Comparison of ENCODE assay signal across 1 cellular context in the genomic region with DNA sequence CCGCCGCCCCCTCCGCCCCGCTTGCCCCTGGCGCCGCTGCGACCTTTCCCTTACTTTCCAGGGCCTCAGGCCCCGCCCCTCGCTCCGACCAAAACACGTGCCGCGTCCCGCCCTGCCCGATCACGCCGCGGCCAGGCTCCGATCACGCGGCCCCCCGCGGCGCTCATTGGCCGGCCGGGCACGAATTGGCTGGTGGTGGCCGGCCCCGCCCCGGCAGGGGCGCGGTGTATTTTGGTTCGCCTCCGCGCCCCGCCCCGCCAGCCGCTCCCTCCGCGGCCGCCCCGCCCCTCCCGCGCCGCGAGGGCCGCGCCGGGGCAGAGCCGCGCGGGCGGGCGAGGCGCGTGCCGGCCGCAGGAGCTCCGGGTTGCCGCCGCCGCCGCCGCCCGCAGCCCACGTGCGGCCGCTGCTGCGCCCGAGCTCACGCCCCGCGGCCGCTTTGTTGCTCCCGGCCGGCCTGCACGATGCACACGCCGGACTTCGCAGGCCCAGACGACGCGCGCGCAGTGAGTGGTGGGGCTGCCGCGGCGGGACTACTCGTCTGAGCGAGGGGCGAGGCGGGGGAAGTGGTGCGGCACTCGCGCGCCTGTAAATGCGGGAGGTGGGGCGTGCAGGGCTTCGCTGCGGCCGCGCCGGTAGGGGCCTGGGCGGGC.
A peak's percentile ranks its signal among the peaks of the same experiment; 100 is the strongest.
TF ChIP-seq lines count a peak whose summit lies in the region.

TSS of gene KLF11 (plus strand) at position 295 of the 650 bp plus-strand sequence. CDS start at position 462, 167 bp downstream.

TF ChIP-seq in HepG2, 621 proteins besides CTCF, POLR2A, EP300 and RAD21 (continued from another document):
- TF ChIP-seq MXD4 (CRISPR knock-in tag; IDR thresholded peaks at IDR 0.05) (peak; percentile 82; the same call in 1 of the 2 replicates), SP2 (CRISPR knock-in tag; IDR thresholded peaks at IDR 0.05) (peak; percentile 63), ZNF83 (CRISPR knock-in tag; IDR thresholded peaks at IDR 0.05; ENCODE audit: borderline replicate concordance) (peak; percentile 92; the same call in 1 of the 2 replicates), PLRG1 (conservative IDR thresholded peaks at IDR 0.05) (no peak), ZSCAN21 (CRISPR knock-in tag; IDR thresholded peaks at IDR 0.05; ENCODE audit: borderline replicate concordance) (peak; percentile 93), HOXA9 (CRISPR knock-in tag; IDR thresholded peaks at IDR 0.05; ENCODE audit: borderline replicate concordance) (peak; percentile 93; the same call in 1 of the 2 replicates), HNF4G (IDR thresholded peaks at IDR 0.05; ENCODE audit: borderline replicate concordance, low read depth, low read length) (no peak), HNF4G (CRISPR knock-in tag; IDR thresholded peaks at IDR 0.05; ENCODE audit: borderline replicate concordance, low read depth) (peak; percentile 31; the same call in 1 of the 2 replicates), AGO1 (IDR thresholded peaks at IDR 0.05; ENCODE audit: low read depth, low read length, poor library complexity, severe bottlenecking) (no peak), GABPA (IDR thresholded peaks at IDR 0.05; ENCODE audit: low read depth, low read length) (no peak), GABPA (CRISPR knock-in tag; IDR thresholded peaks at IDR 0.05; ENCODE audit: low read depth) (no peak), AHR (CRISPR knock-in tag; IDR thresholded peaks at IDR 0.05) (no peak), PTBP1 (IDR thresholded peaks at IDR 0.05; ENCODE audit: low read depth, low read length, poor library complexity, severe bottlenecking) (no peak), MAZ (IDR thresholded peaks at IDR 0.05; ENCODE audit: borderline replicate concordance, low read depth, low read length) (peak; percentile 22; the same call in 1 of the 2 replicates), MAZ (CRISPR knock-in tag; IDR thresholded peaks at IDR 0.05; ENCODE audit: low read depth) (no peak; the same call in none of the 2 replicates), AGO2 (optimal IDR thresholded peaks at IDR 0.05; ENCODE audit: low read depth, low read length) (no peak), KLF15 (CRISPR knock-in tag; IDR thresholded peaks at IDR 0.05; ENCODE audit: borderline replicate concordance) (peak; percentile 98; the same call in 1 of the 2 replicates), MXI1 (IDR thresholded peaks at IDR 0.05; ENCODE audit: borderline replicate concordance, low read depth, low read length) (peak; percentile 36; the same call in 1 of the 3 replicates), ZHX1 (CRISPR knock-in tag; IDR thresholded peaks at IDR 0.05; ENCODE audit: low read depth) (no peak), FOXO1 (CRISPR knock-in tag; IDR thresholded peaks at IDR 0.05) (peak; percentile 86), NCOA1 (CRISPR knock-in tag; IDR thresholded peaks at IDR 0.05) (no peak), ZNF776 (CRISPR knock-in tag; IDR thresholded peaks at IDR 0.05) (peak; percentile 98), TGIF2 (CRISPR knock-in tag; IDR thresholded peaks at IDR 0.05) (peak; percentile 84), SRY (CRISPR knock-in tag; IDR thresholded peaks at IDR 0.05) (peak; percentile 98), MEIS2 (CRISPR knock-in tag; IDR thresholded peaks at IDR 0.05) (peak; percentile 97), ZNF451 (CRISPR knock-in tag; IDR thresholded peaks at IDR 0.05) (0 out of 2 replicates have a peak, but pooled peaks have one; percentile 79), RNF219 (CRISPR knock-in tag; IDR thresholded peaks at IDR 0.05) (no peak), ETV6 (CRISPR knock-in tag; conservative IDR thresholded peaks at IDR 0.05) (peak; percentile 97), ZBTB20 (CRISPR knock-in tag; IDR thresholded peaks at IDR 0.05; ENCODE audit: borderline replicate concordance, low read depth) (peak; percentile 83), MAFG (CRISPR knock-in tag; IDR thresholded peaks at IDR 0.05) (no peak), ZFP82 (CRISPR knock-in tag; IDR thresholded peaks at IDR 0.05; ENCODE audit: borderline replicate concordance) (peak; percentile 89; the same call in 1 of the 2 replicates), NR1H2 (CRISPR knock-in tag; IDR thresholded peaks at IDR 0.05; ENCODE audit: borderline replicate concordance, low read depth) (peak; percentile 96), HDAC1 (CRISPR knock-in tag; IDR thresholded peaks at IDR 0.05) (peak; percentile 70), ZNF749 (CRISPR knock-in tag; IDR thresholded peaks at IDR 0.05; ENCODE audit: borderline replicate concordance) (peak; percentile 94), ATF7-NPFF (CRISPR knock-in tag; IDR thresholded peaks at IDR 0.05; ENCODE audit: low read depth) (peak; percentile 99), SUZ12 (IDR thresholded peaks at IDR 0.05; ENCODE audit: low read depth, low read length) (no peak), FOSL1 (CRISPR knock-in tag; IDR thresholded peaks at IDR 0.05; ENCODE audit: borderline replicate concordance) (peak; percentile 38; the same call in 1 of the 2 replicates), MTF1 (CRISPR knock-in tag; IDR thresholded peaks at IDR 0.05) (peak; percentile 95), FOXJ3 (CRISPR knock-in tag; IDR thresholded peaks at IDR 0.05; ENCODE audit: borderline replicate concordance) (no peak), TCF12 (IDR thresholded peaks at IDR 0.05) (no peak), TCF12 (CRISPR knock-in tag; IDR thresholded peaks at IDR 0.05) (peak; percentile 73), ZNF180 (CRISPR knock-in tag; IDR thresholded peaks at IDR 0.05; ENCODE audit: borderline replicate concordance, low read depth) (peak; percentile 84; the same call in 1 of the 2 replicates), GTF2F1 (IDR thresholded peaks at IDR 0.05; ENCODE audit: low read length) (no peak), ZNF567 (CRISPR knock-in tag; IDR thresholded peaks at IDR 0.05; ENCODE audit: borderline replicate concordance) (no peak), SCMH1 (CRISPR knock-in tag; IDR thresholded peaks at IDR 0.05; ENCODE audit: borderline replicate concordance) (no peak)
- TF ChIP-seq, protein P1, sequence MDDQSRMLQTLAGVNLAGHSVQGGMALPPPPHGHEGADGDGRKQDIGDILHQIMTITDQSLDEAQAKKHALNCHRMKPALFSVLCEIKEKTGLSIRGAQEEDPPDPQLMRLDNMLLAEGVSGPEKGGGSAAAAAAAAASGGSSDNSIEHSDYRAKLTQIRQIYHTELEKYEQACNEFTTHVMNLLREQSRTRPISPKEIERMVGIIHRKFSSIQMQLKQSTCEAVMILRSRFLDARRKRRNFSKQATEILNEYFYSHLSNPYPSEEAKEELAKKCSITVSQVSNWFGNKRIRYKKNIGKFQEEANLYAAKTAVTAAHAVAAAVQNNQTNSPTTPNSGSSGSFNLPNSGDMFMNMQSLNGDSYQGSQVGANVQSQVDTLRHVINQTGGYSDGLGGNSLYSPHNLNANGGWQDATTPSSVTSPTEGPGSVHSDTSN (CRISPR knock-in tag; IDR thresholded peaks at IDR 0.05; ENCODE audit: borderline replicate concordance), result peak; percentile 91
- TF ChIP-seq, protein P2, sequence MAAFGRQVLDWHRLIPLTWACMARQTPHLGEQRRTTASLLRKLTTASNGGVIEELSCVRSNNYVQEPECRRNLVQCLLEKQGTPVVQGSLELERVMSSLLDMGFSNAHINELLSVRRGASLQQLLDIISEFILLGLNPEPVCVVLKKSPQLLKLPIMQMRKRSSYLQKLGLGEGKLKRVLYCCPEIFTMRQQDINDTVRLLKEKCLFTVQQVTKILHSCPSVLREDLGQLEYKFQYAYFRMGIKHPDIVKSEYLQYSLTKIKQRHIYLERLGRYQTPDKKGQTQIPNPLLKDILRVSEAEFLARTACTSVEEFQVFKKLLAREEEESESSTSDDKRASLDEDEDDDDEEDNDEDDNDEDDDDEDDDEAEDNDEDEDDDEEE (CRISPR knock-in tag; IDR thresholded peaks at IDR 0.05), result peak; percentile 87; the same call in 1 of the 2 replicates
- TF ChIP-seq, protein P3, sequence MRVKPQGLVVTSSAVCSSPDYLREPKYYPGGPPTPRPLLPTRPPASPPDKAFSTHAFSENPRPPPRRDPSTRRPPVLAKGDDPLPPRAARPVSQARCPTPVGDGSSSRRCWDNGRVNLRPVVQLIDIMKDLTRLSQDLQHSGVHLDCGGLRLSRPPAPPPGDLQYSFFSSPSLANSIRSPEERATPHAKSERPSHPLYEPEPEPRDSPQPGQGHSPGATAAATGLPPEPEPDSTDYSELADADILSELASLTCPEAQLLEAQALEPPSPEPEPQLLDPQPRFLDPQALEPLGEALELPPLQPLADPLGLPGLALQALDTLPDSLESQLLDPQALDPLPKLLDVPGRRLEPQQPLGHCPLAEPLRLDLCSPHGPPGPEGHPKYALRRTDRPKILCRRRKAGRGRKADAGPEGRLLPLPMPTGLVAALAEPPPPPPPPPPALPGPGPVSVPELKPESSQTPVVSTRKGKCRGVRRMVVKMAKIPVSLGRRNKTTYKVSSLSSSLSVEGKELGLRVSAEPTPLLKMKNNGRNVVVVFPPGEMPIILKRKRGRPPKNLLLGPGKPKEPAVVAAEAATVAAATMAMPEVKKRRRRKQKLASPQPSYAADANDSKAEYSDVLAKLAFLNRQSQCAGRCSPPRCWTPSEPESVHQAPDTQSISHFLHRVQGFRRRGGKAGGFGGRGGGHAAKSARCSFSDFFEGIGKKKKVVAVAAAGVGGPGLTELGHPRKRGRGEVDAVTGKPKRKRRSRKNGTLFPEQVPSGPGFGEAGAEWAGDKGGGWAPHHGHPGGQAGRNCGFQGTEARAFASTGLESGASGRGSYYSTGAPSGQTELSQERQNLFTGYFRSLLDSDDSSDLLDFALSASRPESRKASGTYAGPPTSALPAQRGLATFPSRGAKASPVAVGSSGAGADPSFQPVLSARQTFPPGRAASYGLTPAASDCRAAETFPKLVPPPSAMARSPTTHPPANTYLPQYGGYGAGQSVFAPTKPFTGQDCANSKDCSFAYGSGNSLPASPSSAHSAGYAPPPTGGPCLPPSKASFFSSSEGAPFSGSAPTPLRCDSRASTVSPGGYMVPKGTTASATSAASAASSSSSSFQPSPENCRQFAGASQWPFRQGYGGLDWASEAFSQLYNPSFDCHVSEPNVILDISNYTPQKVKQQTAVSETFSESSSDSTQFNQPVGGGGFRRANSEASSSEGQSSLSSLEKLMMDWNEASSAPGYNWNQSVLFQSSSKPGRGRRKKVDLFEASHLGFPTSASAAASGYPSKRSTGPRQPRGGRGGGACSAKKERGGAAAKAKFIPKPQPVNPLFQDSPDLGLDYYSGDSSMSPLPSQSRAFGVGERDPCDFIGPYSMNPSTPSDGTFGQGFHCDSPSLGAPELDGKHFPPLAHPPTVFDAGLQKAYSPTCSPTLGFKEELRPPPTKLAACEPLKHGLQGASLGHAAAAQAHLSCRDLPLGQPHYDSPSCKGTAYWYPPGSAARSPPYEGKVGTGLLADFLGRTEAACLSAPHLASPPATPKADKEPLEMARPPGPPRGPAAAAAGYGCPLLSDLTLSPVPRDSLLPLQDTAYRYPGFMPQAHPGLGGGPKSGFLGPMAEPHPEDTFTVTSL (CRISPR knock-in tag; IDR thresholded peaks at IDR 0.05; ENCODE audit: borderline replicate concordance), result no peak; the same call in 1 of the 2 replicates
